9 cellular contexts compared by ENCODE assay signal in the genomic region with DNA sequence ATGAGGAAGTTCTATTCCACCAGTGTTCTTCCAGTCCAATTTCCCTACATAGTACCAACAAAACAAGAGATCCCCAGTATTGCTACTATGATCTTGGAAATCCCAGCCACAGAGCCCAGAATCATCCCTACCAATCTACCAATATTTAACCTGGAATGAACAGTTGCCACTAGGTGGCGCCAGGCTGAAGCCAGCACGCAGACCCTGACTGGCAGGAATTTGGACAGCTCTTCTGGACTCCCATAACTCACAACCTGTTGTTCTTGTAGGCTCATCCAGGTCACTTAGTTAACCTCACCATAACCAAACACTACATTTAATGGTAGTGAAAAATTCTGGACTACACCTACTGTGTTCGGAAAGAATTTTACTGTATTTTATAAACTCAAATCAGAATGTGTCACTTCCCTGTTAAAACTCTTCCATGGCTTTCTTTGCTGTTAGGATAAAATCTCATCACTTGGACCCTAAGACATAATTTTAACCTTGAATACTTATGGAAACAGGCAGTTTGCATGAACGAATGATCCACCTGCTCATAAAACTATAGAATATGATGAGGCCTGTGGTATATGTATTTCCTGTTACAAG. TPM values are rescaled to one million over a fixed set of nuclear protein-coding genes. Genes with fewer than 3 reads are reported as not detected.
DNase-seq lines count a peak whose midpoint lies in the region; ATAC-seq, FAIRE-seq and TF ChIP-seq lines count a peak whose summit lies in the region.
"Had no signal": no experiment of that assay in that cellular context is flagged by ENCODE, and none has a peak within 500 bp of the region (broad histone marks: within the 10 kb centered on the region; RNA-seq: fewer than 3 reads in every experiment).

No MANE protein-coding gene starts in this region.

- H3K36me3 Mint-ChIP-seq in T-cell, result no peaks in the 10 kb centered on the region

- in situ Hi-C loops in GM12878 (cut with MboI), result no loop called here

- no peak overlapping the region for H3K4me3 ChIP-seq in GM12878

- H3K27ac ChIP-seq in GM12878 (ENCODE audit: control insufficient read depth, insufficient read depth), result no peak overlapping the region

- ATAC-seq in HG02588 (IDR thresholded peaks at IDR 0.05; ENCODE audit: unreplicated experiment) (peak; percentile 63), T-cell (replicated peaks in 1 of 4) (peak in 2 of 4 experiments; percentile 37 to 39), GM12878 (peak; percentile 95)

- TF ChIP-seq CTCF in GM12878 (IDR thresholded peaks at IDR 0.05 in 2 of 3, conservative IDR thresholded peaks at IDR 0.05 in 1 of 3; ENCODE audit: control insufficient read depth in 2 of 3, extremely low read depth in 1 of 3, insufficient read depth in 1 of 3, low read depth in 3 of 3, low read length in 3 of 3), result peak; percentile 77 to 85 (median 80)

- H3K4me3 Mint-ChIP-seq in T-cell, result no peak overlapping the region

- H2AFZ ChIP-seq in GM12878 (ENCODE audit: control insufficient read depth, low read depth, low read length), result no peak overlapping the region

- no peaks in the 10 kb centered on the region for H3K79me2 ChIP-seq in GM12878 (ENCODE audit: control insufficient read depth, insufficient read depth, low read length)

- no peak overlapping the region for H3K27ac Mint-ChIP-seq in T-cell

- intact Hi-C loops in GM12878 (cut with micrococcal nuclease; ENCODE audit: unreplicated experiment), result loop anchor here (1.0 kb wide), 1 partner anchor 189 kb away; a partner anchor contains a TSS

- no TSS peak for BruUV-seq in GM12878 (replicated peaks; lab: Mats Ljungman, UMichigan)

- no peak overlapping the region for H3K9ac ChIP-seq in GM12878 (ENCODE audit: control insufficient read depth, insufficient read depth, low read length)

- TF ChIP-seq EP300 in GM12878 (IDR thresholded peaks at IDR 0.05; ENCODE audit: borderline replicate concordance in 1 of 2, control insufficient read depth in 1 of 2, low read depth in 2 of 2, low read length in 2 of 2), result no peak

- DNase-seq in DMS79 treated with DMSO at 0.1 percent for 48 hours (lab: John Stamatoyannopoulos, UW), result peak; percentile 2
- no peak for DNase-seq in DMS79 (lab: John Stamatoyannopoulos, UW)
- DNase-seq in NCI-H1092 treated with DMSO at 0.1 percent for 48 hours (lab: John Stamatoyannopoulos, UW), result peak; percentile 58
- peak in 25 of 34 experiments; percentile 5 to 44 (median 27) for DNase-seq in T-cell
- DNase-seq in GM12878 (ENCODE audit: low read depth, low spot score), result no peak
- DNase-seq in iPS-NIHi7 (ENCODE audit: extremely low spot score), result peak; percentile 68
- peak; percentile 20 to 45 (median 27) for DNase-seq in stimulated activated CD4-positive, alpha-beta T cell treated with anti-CD3 and anti-CD28 coated beads, Interleukin-1b, Interleukin-23, amount 100 ng/mL, for 24 hours (ENCODE audit: low read depth in 4 of 4, low spot score in 1 of 4)

- no peak for FAIRE-seq in GM12878 (lab: Jason Lieb, UNC)
- FAIRE-seq: A204.1 had no signal

- SMC1A ChIA-PET in GM12878 (lab: Charles Lee; ENCODE audit: uncharacterized antibody, unreplicated experiment), result interaction anchor here (0.9 to 1.8 kb wide), 10 partner anchors 8 to 859 kb away, joined by 3 to 10 read pairs (median 4); a partner anchor contains a TSS

- no peaks in the 10 kb centered on the region for H3K36me3 ChIP-seq in GM12878 (ENCODE audit: control insufficient read depth in 2 of 2, insufficient read depth in 2 of 2, low read length in 1 of 2)

- no peak for TF ChIP-seq POLR2A in GM12878 (IDR thresholded peaks at IDR 0.05; ENCODE audit: low read depth, low read length)

- TF ChIP-seq RAD21 in GM12878 (IDR thresholded peaks at IDR 0.05; ENCODE audit: insufficient read depth, low read depth, low read length), result peak; percentile 65

- H3K27me3 Mint-ChIP-seq in T-cell, result peaks cover 5 to 9% of the 10 kb centered on the region in 2 donors

- H3K9me3 Mint-ChIP-seq in T-cell, result peaks cover 0 to under 1% (median 0%) of the 10 kb centered on the region in 3 donors

- WGBS in GM12878 (ENCODE audit: insufficient coverage, insufficient replicate concordance, low lambda C conversion rate, missing lambda C conversion rate), result 18% methylated on average over 4 of the region's 4 CpGs

- H3K4me1 ChIP-seq in GM12878 (ENCODE audit: control insufficient read depth, insufficient read depth, low read length), result no peaks in the 10 kb centered on the region

- CTCF ChIA-PET in T-cell (lab: Charles Lee) (interaction anchor here (0.9 to 2.6 kb wide), 3 partner anchors 22 to 859 kb away, joined by 4 to 15 read pairs (median 7); no protein-coding TSS in a partner anchor), GM12878 (lab: Yijun Ruan, JAX) (interaction anchor here (0.6 to 7.4 kb wide), 16 partner anchors 12 to 860 kb away, joined by 3 to 136 read pairs (median 6); a partner anchor contains a TSS)

- H4K20me1 ChIP-seq in GM12878 (ENCODE audit: control insufficient read depth, insufficient read depth), result no peaks in the 10 kb centered on the region

- H3K9me3 ChIP-seq in GM12878 (replicated peaks; ENCODE audit: control insufficient read depth, insufficient read depth, low read length), result no peaks in the 10 kb centered on the region

- RAD21 ChIA-PET in GM12878 (lab: Charles Lee; ENCODE audit: unreplicated experiment), result interaction anchor here (0.5 to 2.3 kb wide), 5 partner anchors 187 to 859 kb away, joined by 3 to 15 read pairs (median 4); a partner anchor contains a TSS

- peaks cover 0 to 5% (median 0%) of the 10 kb centered on the region in 3 donors for H3K4me1 Mint-ChIP-seq in T-cell

- POLR2A ChIA-PET in T-cell (lab: Charles Lee) (no interaction called here), GM12878 (lab: Charles Lee) (no interaction called here)

- H3K27me3 ChIP-seq in GM12878 (replicated peaks in 1 of 2; ENCODE audit: control insufficient read depth in 2 of 2, insufficient read depth in 2 of 2, low read length in 1 of 2), result no peaks in the 10 kb centered on the region

- H3K4me2 ChIP-seq in GM12878 (ENCODE audit: control insufficient read depth, insufficient read depth), result no peak overlapping the region

TF ChIP-seq in GM12878, 131 proteins besides CTCF, POLR2A, EP300 and RAD21 (continues in another document):
- TF ChIP-seq CREB1 (IDR thresholded peaks at IDR 0.05; ENCODE audit: low read depth), result no peak
- TF ChIP-seq SMC3 (IDR thresholded peaks at IDR 0.05; ENCODE audit: borderline replicate concordance, low read length), result peak; percentile 62
- TF ChIP-seq, protein P1, sequence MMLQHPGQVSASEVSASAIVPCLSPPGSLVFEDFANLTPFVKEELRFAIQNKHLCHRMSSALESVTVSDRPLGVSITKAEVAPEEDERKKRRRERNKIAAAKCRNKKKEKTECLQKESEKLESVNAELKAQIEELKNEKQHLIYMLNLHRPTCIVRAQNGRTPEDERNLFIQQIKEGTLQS (IDR thresholded peaks at IDR 0.05; ENCODE audit: borderline replicate concordance, extremely low read depth, low read depth, low read length), result no peak
- TF ChIP-seq, protein P2, sequence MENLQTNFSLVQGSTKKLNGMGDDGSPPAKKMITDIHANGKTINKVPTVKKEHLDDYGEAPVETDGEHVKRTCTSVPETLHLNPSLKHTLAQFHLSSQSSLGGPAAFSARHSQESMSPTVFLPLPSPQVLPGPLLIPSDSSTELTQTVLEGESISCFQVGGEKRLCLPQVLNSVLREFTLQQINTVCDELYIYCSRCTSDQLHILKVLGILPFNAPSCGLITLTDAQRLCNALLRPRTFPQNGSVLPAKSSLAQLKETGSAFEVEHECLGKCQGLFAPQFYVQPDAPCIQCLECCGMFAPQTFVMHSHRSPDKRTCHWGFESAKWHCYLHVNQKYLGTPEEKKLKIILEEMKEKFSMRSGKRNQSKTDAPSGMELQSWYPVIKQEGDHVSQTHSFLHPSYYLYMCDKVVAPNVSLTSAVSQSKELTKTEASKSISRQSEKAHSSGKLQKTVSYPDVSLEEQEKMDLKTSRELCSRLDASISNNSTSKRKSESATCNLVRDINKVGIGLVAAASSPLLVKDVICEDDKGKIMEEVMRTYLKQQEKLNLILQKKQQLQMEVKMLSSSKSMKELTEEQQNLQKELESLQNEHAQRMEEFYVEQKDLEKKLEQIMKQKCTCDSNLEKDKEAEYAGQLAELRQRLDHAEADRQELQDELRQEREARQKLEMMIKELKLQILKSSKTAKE (IDR thresholded peaks at IDR 0.05; ENCODE audit: low read depth, poor library complexity, severe bottlenecking), result no peak
- TF ChIP-seq, protein P3, sequence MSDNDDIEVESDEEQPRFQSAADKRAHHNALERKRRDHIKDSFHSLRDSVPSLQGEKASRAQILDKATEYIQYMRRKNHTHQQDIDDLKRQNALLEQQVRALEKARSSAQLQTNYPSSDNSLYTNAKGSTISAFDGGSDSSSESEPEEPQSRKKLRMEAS (IDR thresholded peaks at IDR 0.05; ENCODE audit: low read depth, low read length), result no peak
- 0 out of 2 replicates have a peak, but pooled peaks have one; percentile 37 for TF ChIP-seq YY1 (IDR thresholded peaks at IDR 0.05; ENCODE audit: low read depth, low read length)

RNA-seq across cellular contexts. Expression of a gene that starts 59.8 kb away (rescaled TPM):
- under 1 TPM in 2 of 5 donors, not detected in 3; 0.38 to 0.72 TPM for total RNA-seq in T-cell
- not detected in 2 replicates for total RNA-seq in GM12878 (2013; cell fraction: nucleolus; rRNA removed)
- not detected in 2 replicates for total RNA-seq in GM12878 (2014; rRNA removed)
- total RNA-seq in GM12878 (2014; rRNA removed; fragmentation: Illumina TruSeq; extraction: Trizol), result not detected in 2 replicates
- total RNA-seq in GM12878 (2021), result not detected in 2 replicates
- polyA plus RNA-seq in GM12878 (2011; ENCODE audit: low read depth), result not detected
- polyA plus RNA-seq in GM12878 (2011; rRNA removed), result not detected in 2 replicates
- not detected in 2 replicates for polyA plus RNA-seq in GM12878 (2011; cell fraction: cytosol; rRNA removed)
- not detected in 2 replicates for polyA plus RNA-seq in GM12878 (2011; cell fraction: nucleus; rRNA removed)
- not detected in 2 replicates for polyA plus RNA-seq in GM12878 (2012)
- not detected in 2 replicates for polyA plus RNA-seq in GM12878 (2014; fragmentation: Illumina TruSeq; extraction: Trizol)
- not detected for polyA plus RNA-seq in GM12878 (2014; fragmentation: Nextera tagmentation; extraction: Ambion mirVana)
- polyA plus RNA-seq in GM12878 (2014; rRNA removed), result not detected in 2 replicates
- polyA plus RNA-seq in GM12878 (2016; fragmentation: Nextera tagmentation; extraction: Ambion mirVana), result not detected
- polyA minus RNA-seq in GM12878 (2011; rRNA and poly(A)+ RNA removed), result not detected in 2 replicates
- polyA minus RNA-seq in GM12878 (2011; cell fraction: cytosol; rRNA and poly(A)+ RNA removed), result not detected in 2 replicates
- not detected in 2 replicates for polyA minus RNA-seq in GM12878 (2011; cell fraction: nucleus; rRNA and poly(A)+ RNA removed)

Comparison
In these comparisons a context has a peak if more than half of its experiments do, and no peak if none do; other contexts are left out.
1. DNase-seq: peak in DMS79 treated with DMSO at 0.1 percent for 48 hours (single experiment), NCI-H1092 treated with DMSO at 0.1 percent for 48 hours (single experiment), T-cell (25 of 34), iPS-NIHi7 (single experiment) and stimulated activated CD4-positive, alpha-beta T cell treated with anti-CD3 and anti-CD28 coated beads, Interleukin-1b, Interleukin-23, amount 100 ng/mL, for 24 hours (4 of 4); none in DMS79 (single experiment) and GM12878 (single experiment).